In genomic region chr19:35644206-35644986, GRCh38 we compare ENCODE assay signal across 8 cellular contexts. TPM values are rescaled to one million over a fixed set of nuclear protein-coding genes. Genes with fewer than 3 reads are reported as not detected.
DNase-seq lines count a peak whose midpoint lies in the region; ATAC-seq, FAIRE-seq and TF ChIP-seq lines count a peak whose summit lies in the region.

No MANE protein-coding gene starts in this region.

- no peak for TF ChIP-seq EP300 in H1 (IDR thresholded peaks at IDR 0.05; ENCODE audit: borderline replicate concordance in 1 of 2, low read depth in 2 of 2, low read length in 2 of 2)

- TF ChIP-seq CTCF in H1 (IDR thresholded peaks at IDR 0.05; ENCODE audit: control extremely low read depth in 1 of 3, insufficient read depth in 1 of 3, low read depth in 1 of 3, low read length in 3 of 3): no peak

- peak overlapping the region; percentile 28; the same call in 1 of the 2 replicates for H4K8ac ChIP-seq in H1 (ENCODE audit: extremely low read depth, insufficient read depth, low read length)

- CTCF ChIA-PET in CD4-positive, alpha-beta memory T cell (lab: Charles Lee; ENCODE audit: partially characterized antibody): interaction anchor here (0.8 to 0.9 kb wide), 2 partner anchors 34 to 136 kb away, joined by 3 to 4 read pairs; no protein-coding TSS in a partner anchor
- CTCF ChIA-PET in H1 (lab: Charles Lee; ENCODE audit: partially characterized antibody): interaction anchor here (0.9 to 3.6 kb wide), 5 partner anchors 58 to 291 kb away, joined by 3 to 17 read pairs (median 4); no protein-coding TSS in a partner anchor

- WGBS in H1 (ENCODE audit: extremely low coverage in 1 of 2, insufficient coverage in 1 of 2, insufficient read length in 1 of 2, insufficient replicate concordance in 2 of 2, low coverage in 1 of 2, low lambda C conversion rate in 2 of 2, missing lambda C conversion rate in 1 of 2), 2 experiments: 2% methylated on average over 34 of the region's 60 CpGs; no CpG with 5 or more reads in 1 of the 2 experiments

- no peaks in the 10 kb centered on the region for H3K9me3 Mint-ChIP-seq in CD4-positive, alpha-beta memory T cell

- H3K23me2 ChIP-seq in H1 (ENCODE audit: low read depth, low read length): peaks cover 23% of the 10 kb centered on the region; the same call in 1 of the 2 replicates

- POLR2A ChIA-PET in CD4-positive, alpha-beta memory T cell (lab: Charles Lee; ENCODE audit: partially characterized antibody): interaction anchor here (0.6 to 5.0 kb wide), 18 partner anchors 9 to 409 kb away, joined by 3 to 51 read pairs (median 4); partner anchors contain the start of genes HAUS5, LIN37, PSENEN and RBM42
- POLR2A ChIA-PET in H1 (lab: Charles Lee; ENCODE audit: partially characterized antibody): interaction anchor here (0.6 to 3.4 kb wide), 17 partner anchors 12 to 651 kb away, joined by 3 to 13 read pairs (median 4); partner anchors contain the start of gene HAUS5

- no peak overlapping the region for H2BK120ac ChIP-seq in H1 (replicated peaks; ENCODE audit: low read depth, low read length)

- H3K4me1 Mint-ChIP-seq in CD4-positive, alpha-beta memory T cell: peaks cover 17 to 53% (median 34%) of the 10 kb centered on the region in 4 donors

- H3K9me3 ChIP-seq in CD4-positive, alpha-beta memory T cell (ENCODE audit: control insufficient read depth in 1 of 2, low read length in 2 of 2): no peaks in the 10 kb centered on the region
- H3K9me3 ChIP-seq in H1 (ENCODE audit: insufficient read depth in 2 of 2, low read depth in 1 of 2, low read length in 1 of 2): no peaks in the 10 kb centered on the region

- peak overlapping the region; percentile 37 for H3K56ac ChIP-seq in H1 (replicated peaks; ENCODE audit: insufficient read length, low read depth, low read length)

- H2AFZ ChIP-seq in H1 (ENCODE audit: low read length): peak overlapping the region; percentile 30; the same call in 1 of the 2 replicates

- no peak overlapping the region for H3K23ac ChIP-seq in H1 (ENCODE audit: insufficient read length)

- no peak overlapping the region; the same call in 1 of the 2 replicates for H2BK5ac ChIP-seq in H1 (ENCODE audit: low read depth, low read length)

- peaks cover 0 to 12% of the 10 kb centered on the region in 2 donors for H3K36me3 Mint-ChIP-seq in CD4-positive, alpha-beta memory T cell

- H3K4ac ChIP-seq in H1 (replicated peaks; ENCODE audit: insufficient read length, low read depth, low read length): no peak overlapping the region

- no peak overlapping the region for H2AK5ac ChIP-seq in H1 (ENCODE audit: low read depth, low read length)

- peaks cover 5 to 10% of the 10 kb centered on the region in 2 experiments; a peak in 3 of 4 replicates for H3K79me2 ChIP-seq in H1 (ENCODE audit: control insufficient read depth in 1 of 2, insufficient read depth in 2 of 2, low read length in 2 of 2)

- peak; percentile 61 for ATAC-seq in GM19467 (IDR thresholded peaks at IDR 0.05; ENCODE audit: unreplicated experiment)

- H2BK15ac ChIP-seq in H1 (ENCODE audit: low read length): no peak overlapping the region

- H3K4me1 ChIP-seq in CD4-positive, alpha-beta memory T cell (ENCODE audit: insufficient read depth, low read length): peaks cover 44% of the 10 kb centered on the region
- peaks cover 7 to 29% (median 16%) of the 10 kb centered on the region in 4 experiments for H3K4me1 ChIP-seq in H1 (replicated peaks in 1 of 4; ENCODE audit: control insufficient read depth in 3 of 4, insufficient read depth in 4 of 4, low read length in 3 of 4)

- no peak overlapping the region for H4K5ac ChIP-seq in H1 (ENCODE audit: insufficient read length, low read depth, low read length)

- no peaks in the 10 kb centered on the region for H3K27me3 ChIP-seq in CD4-positive, alpha-beta memory T cell (ENCODE audit: insufficient read depth, low read length)
- peaks cover 0 to 6% (median 3%) of the 10 kb centered on the region in 4 experiments; a peak in 4 of 7 replicates for H3K27me3 ChIP-seq in H1 (replicated peaks in 1 of 4; ENCODE audit: control insufficient read depth in 3 of 4, extremely low read depth in 1 of 4, insufficient read depth in 3 of 4, low read length in 3 of 4)

- H3K9ac ChIP-seq in H1 (replicated peaks in 1 of 4; ENCODE audit: extremely low read depth in 1 of 4, low read depth in 3 of 4, low read length in 3 of 4): no peak overlapping the region; a peak in 1 of 7 replicates

- no peaks in the 10 kb centered on the region for H3K79me1 ChIP-seq in H1 (ENCODE audit: low read depth, low read length)

- H3K36me3 ChIP-seq in CD4-positive, alpha-beta memory T cell (ENCODE audit: insufficient read depth, low read length): no peaks in the 10 kb centered on the region
- H3K36me3 ChIP-seq in H1 (ENCODE audit: control insufficient read depth in 2 of 4, insufficient read depth in 4 of 4, low read length in 3 of 4): no peaks in the 10 kb centered on the region

- H3K4me2 ChIP-seq in H1 (ENCODE audit: insufficient read depth in 1 of 2, low read depth in 2 of 2, low read length in 2 of 2): peak overlapping the region; percentile 85 to 88

- peak overlapping the region; percentile 76 for H3K27ac ChIP-seq in CD4-positive, alpha-beta memory T cell (ENCODE audit: low read depth, low read length)
- no peak overlapping the region for H3K27ac ChIP-seq in H1 (ENCODE audit: low read depth, low read length)

- no peak overlapping the region for H3K18ac ChIP-seq in H1 (ENCODE audit: extremely low read depth, low read length)

- no peak for TF ChIP-seq RAD21 in H1 (IDR thresholded peaks at IDR 0.05 in 1 of 2, conservative IDR thresholded peaks at IDR 0.05 in 1 of 2; ENCODE audit: low read depth in 2 of 2, low read length in 2 of 2)

- no peaks in the 10 kb centered on the region for H4K20me1 ChIP-seq in H1 (replicated peaks in 1 of 2; ENCODE audit: control insufficient read depth in 1 of 2, insufficient read depth in 2 of 2, low read length in 2 of 2)

- FAIRE-seq in H1 (lab: Jason Lieb, UNC): no peak

- peak in 1 of 2 experiments; percentile 29; a peak in 1 of 3 replicates for TF ChIP-seq POLR2A in H1 (IDR thresholded peaks at IDR 0.05; ENCODE audit: control extremely low read depth in 1 of 2, low read depth in 2 of 2, low read length in 2 of 2)

- no peak overlapping the region for H2BK20ac ChIP-seq in H1 (ENCODE audit: low read length)

- H3K4me3 Mint-ChIP-seq in CD4-positive, alpha-beta memory T cell: peak overlapping the region; percentile 87 to 92 (median 90)

- peak overlapping the region; percentile 88 to 96 (median 94) for H3K27ac Mint-ChIP-seq in CD4-positive, alpha-beta memory T cell

- H3K27me3 Mint-ChIP-seq in CD4-positive, alpha-beta memory T cell: no peaks in the 10 kb centered on the region

- intact Hi-C loops in CD4-positive, alpha-beta memory T cell (cut with micrococcal nuclease): loop anchor here (1.0 to 2.0 kb wide), 3 partner anchors 16 to 100 kb away; partner anchors contain the start of genes HAUS5, PSENEN and U2AF1L4

- peak overlapping the region; percentile 86 to 91 for H3K4me3 ChIP-seq in CD4-positive, alpha-beta memory T cell (ENCODE audit: low read length in 2 of 2)
- H3K4me3 ChIP-seq in H1 (ENCODE audit: extremely low read depth in 1 of 4, insufficient read depth in 2 of 4, low read depth in 3 of 4, low read length in 4 of 4): peak overlapping the region; percentile 48 to 63 (median 56)

- H2BK12ac ChIP-seq in H1 (ENCODE audit: low read depth, low read length): no peak overlapping the region

- H3K14ac ChIP-seq in H1 (ENCODE audit: insufficient read length): no peak overlapping the region

- peak; percentile 90 to 97 (median 94) for DNase-seq in CD4-positive, alpha-beta memory T cell
- peak; percentile 70 for DNase-seq in HS-27A (ENCODE audit: low read depth)
- peak; percentile 96 to 97 for DNase-seq in NOMO-1 (lab: John Stamatoyannopoulos, UW; ENCODE audit: unreplicated experiment in 2 of 2)
- peak; percentile 79 to 89 (median 88) for DNase-seq in activated CD8-positive, alpha-beta memory T cell treated with anti-CD3 and anti-CD28 coated beads for 48 hours (ENCODE audit: low read depth in 2 of 3, low spot score in 2 of 3)
- peak; percentile 88 to 95 for DNase-seq in H1 (ENCODE audit: low read depth in 1 of 2, low spot score in 2 of 2)
- DNase-seq in mesenteric fat pad (ENCODE audit: low spot score): peak; percentile 98
- peak; percentile 84 for DNase-seq in stimulated activated CD8-positive, alpha-beta memory T cell treated with anti-CD3 and anti-CD28 coated beads, Interleukin-12 subunit alpha, Interleukin-12 subunit beta, amount 100 ng/mL, for 4 hours (ENCODE audit: low read depth)

- H4K91ac ChIP-seq in H1 (replicated peaks; ENCODE audit: insufficient read length, low read length): peak overlapping the region; percentile 17

RNA-seq across cellular contexts. Expression of gene ETV2, which starts 2.9 kb away (rescaled TPM):
- total RNA-seq in CD4-positive, alpha-beta memory T cell: 1 to 10 TPM in 1 of 2 experiments, not detected in 1; 1.3 TPM
- polyA plus RNA-seq in CD4-positive, alpha-beta memory T cell: 1 to 10 TPM; 1.1 to 1.2 TPM
- total RNA-seq in H1 (2021; fragmentation: NEBNext Ultra II Directional; extraction: Animal tissue kit (Norgen Biotek cat#: 25700)): 0.88 and 1.8 TPM in 2 replicates
- polyA plus RNA-seq in H1 (2011; rRNA removed): 1.3 and 2.3 TPM in 2 replicates
- 0.79 TPM for polyA plus RNA-seq in H1 (2011; cell fraction: cytosol; rRNA removed)
- 1.8 TPM for polyA plus RNA-seq in H1 (2011; cell fraction: nucleus; rRNA removed)
- polyA plus RNA-seq in H1 (2012, experiment 1 of 2): 0.94 to 1.9 TPM (median 1.6 TPM) in 4 replicates
- polyA plus RNA-seq in H1 (2012, experiment 2 of 2): 0.77 TPM
- 0.85 TPM for polyA plus RNA-seq in H1 (2013, experiment 1 of 2)
- 0.85 TPM for polyA plus RNA-seq in H1 (2013, experiment 2 of 2)
- polyA minus RNA-seq in H1 (2011; rRNA and poly(A)+ RNA removed): 0.16 and 0.56 TPM in 2 replicates
- 2.6 TPM for polyA minus RNA-seq in H1 (2011; cell fraction: cytosol; rRNA and poly(A)+ RNA removed)
- 2.8 TPM for polyA minus RNA-seq in H1 (2011; cell fraction: nucleus; rRNA and poly(A)+ RNA removed)
- 0.74 TPM for total RNA-seq in mesenteric fat pad

RNA-seq across cellular contexts. Expression of gene COX6B1, which starts 3.7 kb away (rescaled TPM):
- total RNA-seq in CD4-positive, alpha-beta memory T cell: 100 to 1,000 TPM; 212 to 250 TPM
- 100 to 1,000 TPM; 747 to 810 TPM for polyA plus RNA-seq in CD4-positive, alpha-beta memory T cell
- 436 and 437 TPM in 2 replicates for total RNA-seq in H1 (2021; fragmentation: NEBNext Ultra II Directional; extraction: Animal tissue kit (Norgen Biotek cat#: 25700))
- 884 and 1,052 TPM in 2 replicates for polyA plus RNA-seq in H1 (2011; rRNA removed)
- polyA plus RNA-seq in H1 (2011; cell fraction: cytosol; rRNA removed): 744 TPM
- polyA plus RNA-seq in H1 (2011; cell fraction: nucleus; rRNA removed): 546 TPM
- polyA plus RNA-seq in H1 (2012, experiment 1 of 2): 441 to 812 TPM (median 759 TPM) in 4 replicates
- polyA plus RNA-seq in H1 (2012, experiment 2 of 2): 4,565 TPM
- polyA plus RNA-seq in H1 (2013, experiment 1 of 2): 994 TPM
- polyA plus RNA-seq in H1 (2013, experiment 2 of 2): 884 TPM
- polyA minus RNA-seq in H1 (2011; rRNA and poly(A)+ RNA removed): 442 and 464 TPM in 2 replicates
- 148 TPM for polyA minus RNA-seq in H1 (2011; cell fraction: cytosol; rRNA and poly(A)+ RNA removed)
- 133 TPM for polyA minus RNA-seq in H1 (2011; cell fraction: nucleus; rRNA and poly(A)+ RNA removed)
- 362 TPM for total RNA-seq in mesenteric fat pad

RNA-seq across cellular contexts. Expression of gene RBM42, which starts 15.6 kb away (rescaled TPM):
- total RNA-seq in CD4-positive, alpha-beta memory T cell: 10 to 100 TPM; 53.0 to 55.8 TPM
- 10 to 100 TPM; 42.9 to 61.0 TPM for polyA plus RNA-seq in CD4-positive, alpha-beta memory T cell
- 80.8 and 83.3 TPM in 2 replicates for total RNA-seq in H1 (2021; fragmentation: NEBNext Ultra II Directional; extraction: Animal tissue kit (Norgen Biotek cat#: 25700))
- polyA plus RNA-seq in H1 (2011; rRNA removed): 59.8 and 83.6 TPM in 2 replicates
- 67.8 TPM for polyA plus RNA-seq in H1 (2011; cell fraction: cytosol; rRNA removed)
- polyA plus RNA-seq in H1 (2011; cell fraction: nucleus; rRNA removed): 51.0 TPM
- 53.8 to 70.7 TPM (median 63.2 TPM) in 4 replicates for polyA plus RNA-seq in H1 (2012, experiment 1 of 2)
- polyA plus RNA-seq in H1 (2012, experiment 2 of 2): 55.3 TPM
- 34.0 TPM for polyA plus RNA-seq in H1 (2013, experiment 1 of 2)
- polyA plus RNA-seq in H1 (2013, experiment 2 of 2): 30.6 TPM
- 9.1 and 18.5 TPM in 2 replicates for polyA minus RNA-seq in H1 (2011; rRNA and poly(A)+ RNA removed)
- polyA minus RNA-seq in H1 (2011; cell fraction: cytosol; rRNA and poly(A)+ RNA removed): 30.6 TPM
- 15.2 TPM for polyA minus RNA-seq in H1 (2011; cell fraction: nucleus; rRNA and poly(A)+ RNA removed)
- total RNA-seq in mesenteric fat pad: 63.9 TPM

RNA-seq across cellular contexts. Expression of gene UPK1A, which starts 21.9 kb away (rescaled TPM):
- under 1 TPM; 0.55 to 0.72 TPM for total RNA-seq in CD4-positive, alpha-beta memory T cell
- polyA plus RNA-seq in CD4-positive, alpha-beta memory T cell: not detected
- 0.56 and 0.61 TPM in 2 replicates for total RNA-seq in H1 (2021; fragmentation: NEBNext Ultra II Directional; extraction: Animal tissue kit (Norgen Biotek cat#: 25700))
- polyA plus RNA-seq in H1 (2011; rRNA removed): 9.8 and 9.9 TPM in 2 replicates
- 4.1 TPM for polyA plus RNA-seq in H1 (2011; cell fraction: cytosol; rRNA removed)
- polyA plus RNA-seq in H1 (2011; cell fraction: nucleus; rRNA removed): 4.6 TPM
- 0.93 to 4.4 TPM (median 3.4 TPM) in 4 replicates for polyA plus RNA-seq in H1 (2012, experiment 1 of 2)
- polyA plus RNA-seq in H1 (2012, experiment 2 of 2): 1.2 TPM
- polyA plus RNA-seq in H1 (2013, experiment 1 of 2): 1.8 TPM
- 1.9 TPM for polyA plus RNA-seq in H1 (2013, experiment 2 of 2)
- polyA minus RNA-seq in H1 (2011; rRNA and poly(A)+ RNA removed): 2.0 TPM in 2 replicates
- polyA minus RNA-seq in H1 (2011; cell fraction: cytosol; rRNA and poly(A)+ RNA removed): not detected
- polyA minus RNA-seq in H1 (2011; cell fraction: nucleus; rRNA and poly(A)+ RNA removed): 0.50 TPM
- total RNA-seq in mesenteric fat pad: 0.45 TPM

RNA-seq across cellular contexts. Expression of gene HAUS5, which starts 31.9 kb away (rescaled TPM):
- 10 to 100 TPM; 28.2 to 29.3 TPM for total RNA-seq in CD4-positive, alpha-beta memory T cell
- 1 to 10 TPM; 7.8 to 9.4 TPM for polyA plus RNA-seq in CD4-positive, alpha-beta memory T cell
- total RNA-seq in H1 (2021; fragmentation: NEBNext Ultra II Directional; extraction: Animal tissue kit (Norgen Biotek cat#: 25700)): 18.9 and 25.7 TPM in 2 replicates
- polyA plus RNA-seq in H1 (2011; rRNA removed): 13.8 and 20.1 TPM in 2 replicates
- polyA plus RNA-seq in H1 (2011; cell fraction: cytosol; rRNA removed): 17.4 TPM
- polyA plus RNA-seq in H1 (2011; cell fraction: nucleus; rRNA removed): 87.0 TPM
- 19.9 to 28.6 TPM (median 25.9 TPM) in 4 replicates for polyA plus RNA-seq in H1 (2012, experiment 1 of 2)
- polyA plus RNA-seq in H1 (2012, experiment 2 of 2): 14.7 TPM
- polyA plus RNA-seq in H1 (2013, experiment 1 of 2): 14.6 TPM
- 11.9 TPM for polyA plus RNA-seq in H1 (2013, experiment 2 of 2)
- 7.4 and 7.9 TPM in 2 replicates for polyA minus RNA-seq in H1 (2011; rRNA and poly(A)+ RNA removed)
- polyA minus RNA-seq in H1 (2011; cell fraction: cytosol; rRNA and poly(A)+ RNA removed): 8.0 TPM
- 22.9 TPM for polyA minus RNA-seq in H1 (2011; cell fraction: nucleus; rRNA and poly(A)+ RNA removed)
- 6.4 TPM for total RNA-seq in mesenteric fat pad
